8 cellular contexts compared by ENCODE assay signal in genomic region chr2:37635359-37636208, GRCh38. TPM values are rescaled to one million over a fixed set of nuclear protein-coding genes. Genes with fewer than 3 reads are reported as not detected.
DNase-seq lines count a peak whose midpoint lies in the region; ATAC-seq and TF ChIP-seq lines count a peak whose summit lies in the region.

No MANE protein-coding gene starts in this region.

- no peaks in the 10 kb centered on the region for H3K4me1 ChIP-seq in adrenal gland (replicated peaks in 1 of 2)
- peaks cover 61 to 62% of the 10 kb centered on the region in 2 experiments for H3K4me1 ChIP-seq in neutrophil (ENCODE audit: control insufficient read depth in 1 of 2, insufficient read depth in 1 of 2, low read depth in 1 of 2, low read length in 1 of 2)

- TF ChIP-seq CTCF in adrenal gland (IDR thresholded peaks at IDR 0.05) (no peak), neutrophil (IDR thresholded peaks at IDR 0.05) (no peak), GM20000 (IDR thresholded peaks at IDR 0.05; ENCODE audit: extremely low read depth, missing control alignments) (no peak)

- POLR2A ChIA-PET in T-cell (lab: Charles Lee): no interaction called here

- peak overlapping the region in 1 of 5 donors; percentile 56 for H3K27ac ChIP-seq in adrenal gland
- H3K27ac ChIP-seq in neutrophil: peak overlapping the region; percentile 99

- WGBS in adrenal gland, 4 donors: 55 to 70% (median 63%) methylated on average over 8 to 9 of the region's 9 CpGs

- H3K4me3 Mint-ChIP-seq in T-cell: peak overlapping the region; percentile 19 to 50 (median 31)

- H3K27me3 ChIP-seq in adrenal gland: no peaks in the 10 kb centered on the region
- no peaks in the 10 kb centered on the region for H3K27me3 ChIP-seq in neutrophil

- TF ChIP-seq POLR2A in adrenal gland (IDR thresholded peaks at IDR 0.05): no peak

- no peak overlapping the region for H3K4me3 ChIP-seq in adrenal gland
- peak overlapping the region; percentile 36 to 43 for H3K4me3 ChIP-seq in neutrophil (ENCODE audit: low read depth in 1 of 2, low read length in 1 of 2)

- no peaks in the 10 kb centered on the region for H3K9me3 Mint-ChIP-seq in T-cell

- peaks cover 45 to 84% (median 80%) of the 10 kb centered on the region in 3 donors for H3K4me1 Mint-ChIP-seq in T-cell

- DNase-seq in T-cell: peak in 33 of 34 experiments; percentile 25 to 85 (median 64)
- DNase-seq in adrenal gland: peak in 4 of 7 donors; percentile 29 to 69 (median 52)
- no peak for DNase-seq in cerebellum (ENCODE audit: low spot score)
- no peak for DNase-seq in GM20000 (ENCODE audit: low spot score)
- no peak for DNase-seq in NCI-H2196 (lab: John Stamatoyannopoulos, UW; ENCODE audit: unreplicated experiment)

- no peaks in the 10 kb centered on the region for H3K36me3 ChIP-seq in adrenal gland (replicated peaks in 1 of 2)
- no peaks in the 10 kb centered on the region for H3K36me3 ChIP-seq in neutrophil

- H3K9me3 ChIP-seq in adrenal gland (replicated peaks in 1 of 3): no peaks in the 10 kb centered on the region
- no peaks in the 10 kb centered on the region for H3K9me3 ChIP-seq in neutrophil

- H3K36me3 Mint-ChIP-seq in T-cell: peaks cover 18% of the 10 kb centered on the region

- no peaks in the 10 kb centered on the region for H3K27me3 Mint-ChIP-seq in T-cell

- intact Hi-C loops in adrenal gland (cut with DNase I): no loop called here

- H3K27ac Mint-ChIP-seq in T-cell: peak overlapping the region; percentile 90 to 91

- CTCF ChIA-PET in T-cell (lab: Charles Lee): interaction anchor here in 1 of 2 donors (1.4 kb wide), 1 partner anchor 9 kb away, joined by 3 read pairs; no protein-coding TSS in a partner anchor

- ATAC-seq in GM18858 (IDR thresholded peaks at IDR 0.05; ENCODE audit: unreplicated experiment) (peak; percentile 76), HG02970 (IDR thresholded peaks at IDR 0.05; ENCODE audit: low FRiP score, unreplicated experiment) (peak; percentile 70), T-cell (replicated peaks in 1 of 4) (peak; percentile 90 to 94 (median 92))

RNA-seq across cellular contexts. Expression of gene CDC42EP3, which starts 35.9 kb away (rescaled TPM):
- total RNA-seq in T-cell (10 to 100 TPM; 30.0 to 60.3 (median 37.6) TPM), adrenal gland (10 to 100 TPM in 5 of 8 donors, 1 to 10 TPM in 3; 4.2 to 30.2 (median 15.2) TPM), cerebellum (14.7 TPM)
- 10 to 100 TPM in 1 of 3 donors, 1 to 10 TPM in 2; 7.0 to 13.9 (median 7.6) TPM for polyA plus RNA-seq in adrenal gland

Comparison
In these comparisons a context has a peak if more than half of its experiments do, and no peak if none do; other contexts are left out.
1. DNase-seq: peak in T-cell (33 of 34) and adrenal gland (4 of 7); none in cerebellum (single experiment), GM20000 (single experiment) and NCI-H2196 (single experiment).
2. H3K4me3 ChIP-seq: peak in neutrophil (2 of 2); none in adrenal gland (0 of 4).
3. Peak in every context shown above with its lines, with median percentiles within 50 percentile points of each other: ATAC-seq.